Comparison of ENCODE assay signal across 9 cellular contexts in the genomic region with DNA sequence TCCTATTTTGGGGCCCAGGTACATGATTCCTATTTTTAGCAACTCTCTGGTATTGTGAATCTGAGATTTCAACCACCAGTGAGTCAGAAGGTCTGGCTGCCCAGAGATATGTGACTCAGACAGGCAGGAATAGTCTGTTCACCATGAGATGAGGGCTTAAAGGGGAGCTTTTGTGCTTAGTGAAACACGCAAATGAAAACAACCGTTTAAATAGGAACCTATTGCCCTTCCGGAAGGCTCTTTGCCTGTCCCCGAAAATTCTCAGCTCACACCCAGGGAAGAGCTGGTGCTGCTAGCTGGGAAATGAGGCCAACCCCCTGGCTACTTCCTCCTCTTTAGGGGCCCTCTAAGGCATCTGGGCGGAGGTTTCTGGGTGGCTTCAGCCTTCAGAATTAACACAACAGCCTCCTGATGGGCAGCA.
DNase-seq lines count a peak whose midpoint lies in the region; TF ChIP-seq lines count a peak whose summit lies in the region.
"Had no signal": no experiment of that assay in that cellular context is flagged by ENCODE, and none has a peak within 500 bp of the region (broad histone marks: within the 10 kb centered on the region; RNA-seq: fewer than 3 reads in every experiment).

No MANE protein-coding gene starts in this region.

- in situ Hi-C loops in GM23248 (cut with MboI) = no loop called here

- H4K20me1 ChIP-seq in GM23248 (ENCODE audit: insufficient read depth) = no peaks in the 10 kb centered on the region
- H4K20me1 ChIP-seq in MM.1S (ENCODE audit: insufficient read depth, low read length) = no peaks in the 10 kb centered on the region

- no peaks in the 10 kb centered on the region for H3K27me3 ChIP-seq in GM23248 (replicated peaks; ENCODE audit: insufficient read depth)
- H3K27me3 ChIP-seq in MM.1S (replicated peaks; ENCODE audit: insufficient read depth, low read length) = no peaks in the 10 kb centered on the region

- peak overlapping the region; percentile 70 for H3K4me2 ChIP-seq in GM23248 (ENCODE audit: unreplicated experiment)
- peak overlapping the region; percentile 80 for H3K4me2 ChIP-seq in MM.1S (ENCODE audit: low read depth, low read length)

- DNase-seq in GM04503 (ENCODE audit: low read depth) (peak; percentile 88), GM23248 (peak; percentile 96), MM.1S (peak; percentile 92), dedifferentiated amniotic fluid mesenchymal stem cell (ENCODE audit: extremely low spot score) (peak; percentile 97), non-pigmented ciliary epithelial cell (ENCODE audit: low read depth) (peak; percentile 89), activated T-cell treated with anti-CD3 and anti-CD28 coated beads for 4 hours (no peak), DMS153 (lab: John Stamatoyannopoulos, UW) (no peak)
- DNase-seq in stimulated activated CD4-positive, alpha-beta T cell treated with anti-CD3 and anti-CD28 coated beads, Interleukin-15, amount 100 ng/mL, for 24 hours = no peak

- no peak for TF ChIP-seq CTCF in MM.1S (IDR thresholded peaks at IDR 0.05; ENCODE audit: low read length)

- H3F3A ChIP-seq in GM23248 (ENCODE audit: insufficient read depth) (peaks cover 37% of the 10 kb centered on the region), MM.1S (ENCODE audit: insufficient read depth, low read length) (peaks cover 35% of the 10 kb centered on the region)

- H3K9me2 ChIP-seq in GM23248 (ENCODE audit: insufficient read depth) (no peaks in the 10 kb centered on the region), MM.1S (replicated peaks; ENCODE audit: insufficient read depth, low read length) (no peaks in the 10 kb centered on the region)

- peaks cover 35% of the 10 kb centered on the region for H3K79me2 ChIP-seq in GM23248 (ENCODE audit: insufficient read depth)
- H3K79me2 ChIP-seq in MM.1S (ENCODE audit: low read length) = no peaks in the 10 kb centered on the region
- H3K79me2 ChIP-seq: parathyroid adenoma had no signal

- H3K36me3 ChIP-seq in GM23248 (ENCODE audit: low read depth) (no peaks in the 10 kb centered on the region), MM.1S (replicated peaks; ENCODE audit: insufficient read depth, low read length) (no peaks in the 10 kb centered on the region)

- H3K27ac ChIP-seq in GM23248 = peak overlapping the region; percentile 92
- H3K27ac ChIP-seq in MM.1S (ENCODE audit: low read length) = peak overlapping the region; percentile 98
- H3K27ac ChIP-seq: parathyroid adenoma had no signal

- H3K9me3 ChIP-seq in GM23248 (ENCODE audit: low read depth) (no peaks in the 10 kb centered on the region), MM.1S (replicated peaks; ENCODE audit: insufficient read depth, low read length) (no peaks in the 10 kb centered on the region)

- H3K4me1 ChIP-seq in GM23248 (ENCODE audit: insufficient read depth) (peaks cover 76% of the 10 kb centered on the region), MM.1S (ENCODE audit: low read length) (peaks cover 39% of the 10 kb centered on the region)
- H3K4me1 ChIP-seq: parathyroid adenoma had no signal

- H3K9ac ChIP-seq in GM23248 = peak overlapping the region; percentile 65
- peak overlapping the region; percentile 57 for H3K9ac ChIP-seq in MM.1S (ENCODE audit: low read length)
- H3K9ac ChIP-seq: parathyroid adenoma had no signal

- peak overlapping the region; percentile 19 for H3K4me3 ChIP-seq in GM23248
- H3K4me3 ChIP-seq in MM.1S (ENCODE audit: low read length) = peak overlapping the region; percentile 18; the same call in 1 of the 2 replicates

- peak overlapping the region; percentile 50 for H2AFZ ChIP-seq in GM23248
- peak overlapping the region; percentile 62 for H2AFZ ChIP-seq in MM.1S (ENCODE audit: low read length)
- H2AFZ ChIP-seq: parathyroid adenoma had no signal

- 8 to 10% methylated on average over 5 of the region's 5 CpGs for WGBS in GM23248 (ENCODE audit: low coverage in 1 of 2, low lambda C conversion rate in 2 of 2, missing lambda C conversion rate in 2 of 2), 2 experiments

Comparison
In these comparisons a context has a peak if more than half of its experiments do, and no peak if none do; other contexts are left out.
1. DNase-seq: peak in GM04503 (single experiment), GM23248 (single experiment), MM.1S (single experiment), dedifferentiated amniotic fluid mesenchymal stem cell (single experiment) and non-pigmented ciliary epithelial cell (single experiment); none in activated T-cell treated with anti-CD3 and anti-CD28 coated beads for 4 hours (single experiment), stimulated activated CD4-positive, alpha-beta T cell treated with anti-CD3 and anti-CD28 coated beads, Interleukin-15, amount 100 ng/mL, for 24 hours (single experiment) and DMS153 (single experiment).